8 cellular contexts compared by ENCODE assay signal in genomic region chr20:22333885-22334545, GRCh38.
DNase-seq lines count a peak whose midpoint lies in the region; ATAC-seq and TF ChIP-seq lines count a peak whose summit lies in the region.

No MANE protein-coding gene starts in this region.

- TF ChIP-seq CTCF in BE2C (IDR thresholded peaks at IDR 0.05; ENCODE audit: low read depth, low read length) (peak; percentile 81), fibroblast of the aortic adventitia (IDR thresholded peaks at IDR 0.05; ENCODE audit: insufficient read depth, low read length) (peak; percentile 87), neural progenitor cell (IDR thresholded peaks at IDR 0.05) (peak; percentile 76)

- no peaks in the 10 kb centered on the region for H4K20me1 ChIP-seq in neural progenitor cell (ENCODE audit: low read depth)

- H3K9me3 ChIP-seq in BE2C = no peaks in the 10 kb centered on the region
- no peaks in the 10 kb centered on the region for H3K9me3 ChIP-seq in neural progenitor cell (ENCODE audit: low read depth)

- POLR2A ChIA-PET in activated CD4-positive, alpha-beta memory T cell treated with anti-CD3 and anti-CD28 coated beads for 36 hours (lab: Charles Lee) = no interaction called here

- no peak overlapping the region for H3K4me3 Mint-ChIP-seq in activated CD4-positive, alpha-beta memory T cell treated with anti-CD3 and anti-CD28 coated beads for 36 hours
- H3K4me3 Mint-ChIP-seq in neural progenitor cell = no peak overlapping the region
- no peak overlapping the region for H3K4me3 Mint-ChIP-seq in stimulated activated memory B cell treated with anti-CD40 and anti-IgM and Interleukin-4, amounts not matched to agents 10 μg/mL and 1 μg/mL and 100 μg/mL, for 72 hours

- no peak overlapping the region for H3K4me2 ChIP-seq in neural progenitor cell

- CTCF ChIA-PET in activated CD4-positive, alpha-beta memory T cell treated with anti-CD3 and anti-CD28 coated beads for 36 hours (lab: Charles Lee) = no interaction called here

- intact Hi-C loops in activated CD4-positive, alpha-beta memory T cell treated with anti-CD3 and anti-CD28 coated beads for 36 hours (cut with micrococcal nuclease) = loop anchor here (10.0 kb wide), 1 partner anchor 1011 kb away; no protein-coding TSS in a partner anchor

- ATAC-seq in GM18520 (IDR thresholded peaks at IDR 0.05; ENCODE audit: unreplicated experiment) (peak; percentile 77), HG03139 (IDR thresholded peaks at IDR 0.05; ENCODE audit: unreplicated experiment) (peak; percentile 87)
- ATAC-seq in stimulated activated memory B cell treated with anti-CD40 and anti-IgM and Interleukin-4, amounts not matched to agents 10 μg/mL and 1 μg/mL and 100 μg/mL, for 72 hours = no peak

- H3K36me3 ChIP-seq in BE2C (no peaks in the 10 kb centered on the region), neural progenitor cell (no peaks in the 10 kb centered on the region)

- H3K4me1 Mint-ChIP-seq in activated CD4-positive, alpha-beta memory T cell treated with anti-CD3 and anti-CD28 coated beads for 36 hours (ENCODE audit: low read depth) = no peaks in the 10 kb centered on the region
- no peaks in the 10 kb centered on the region for H3K4me1 Mint-ChIP-seq in neural progenitor cell
- no peaks in the 10 kb centered on the region for H3K4me1 Mint-ChIP-seq in stimulated activated memory B cell treated with anti-CD40 and anti-IgM and Interleukin-4, amounts not matched to agents 10 μg/mL and 1 μg/mL and 100 μg/mL, for 72 hours

- H3K9me3 Mint-ChIP-seq in activated CD4-positive, alpha-beta memory T cell treated with anti-CD3 and anti-CD28 coated beads for 36 hours = no peaks in the 10 kb centered on the region
- no peaks in the 10 kb centered on the region for H3K9me3 Mint-ChIP-seq in neural progenitor cell
- no peaks in the 10 kb centered on the region for H3K9me3 Mint-ChIP-seq in stimulated activated memory B cell treated with anti-CD40 and anti-IgM and Interleukin-4, amounts not matched to agents 10 μg/mL and 1 μg/mL and 100 μg/mL, for 72 hours

- H3K79me2 ChIP-seq in neural progenitor cell (ENCODE audit: low read depth) = no peaks in the 10 kb centered on the region

- H3K27me3 ChIP-seq in BE2C (no peaks in the 10 kb centered on the region), neural progenitor cell (peaks cover 93% of the 10 kb centered on the region)

- DNase-seq in BE2C (peak; percentile 63), NCI-H2196 treated with DMSO at 0.1 percent for 48 hours (lab: John Stamatoyannopoulos, UW; ENCODE audit: unreplicated experiment) (peak; percentile 61), fibroblast of the aortic adventitia (ENCODE audit: low read depth) (peak; percentile 76), neural progenitor cell (ENCODE audit: low spot score) (peak; percentile 83)
- DNase-seq in activated CD4-positive, alpha-beta memory T cell treated with anti-CD3 and anti-CD28 coated beads for 36 hours = peak; percentile 40

- H3K27ac ChIP-seq in neural progenitor cell = no peak overlapping the region

- H3K4me3 ChIP-seq in BE2C (ENCODE audit: low read depth, low read length) (no peak overlapping the region), fibroblast of the aortic adventitia (ENCODE audit: low read depth, low read length) (no peak overlapping the region), neural progenitor cell (no peak overlapping the region)

- H3K36me3 Mint-ChIP-seq in activated CD4-positive, alpha-beta memory T cell treated with anti-CD3 and anti-CD28 coated beads for 36 hours = no peaks in the 10 kb centered on the region
- H3K36me3 Mint-ChIP-seq in neural progenitor cell = no peaks in the 10 kb centered on the region
- H3K36me3 Mint-ChIP-seq in stimulated activated memory B cell treated with anti-CD40 and anti-IgM and Interleukin-4, amounts not matched to agents 10 μg/mL and 1 μg/mL and 100 μg/mL, for 72 hours = no peaks in the 10 kb centered on the region

- no peak overlapping the region for H2AFZ ChIP-seq in neural progenitor cell (replicated peaks)

- no peak overlapping the region for H3K27ac Mint-ChIP-seq in activated CD4-positive, alpha-beta memory T cell treated with anti-CD3 and anti-CD28 coated beads for 36 hours
- H3K27ac Mint-ChIP-seq in neural progenitor cell = no peak overlapping the region
- no peak overlapping the region for H3K27ac Mint-ChIP-seq in stimulated activated memory B cell treated with anti-CD40 and anti-IgM and Interleukin-4, amounts not matched to agents 10 μg/mL and 1 μg/mL and 100 μg/mL, for 72 hours

- H3K27me3 Mint-ChIP-seq in activated CD4-positive, alpha-beta memory T cell treated with anti-CD3 and anti-CD28 coated beads for 36 hours = no peaks in the 10 kb centered on the region
- peaks cover 24% of the 10 kb centered on the region for H3K27me3 Mint-ChIP-seq in neural progenitor cell (ENCODE audit: insufficient read depth, low read depth)
- peaks cover 14% of the 10 kb centered on the region for H3K27me3 Mint-ChIP-seq in stimulated activated memory B cell treated with anti-CD40 and anti-IgM and Interleukin-4, amounts not matched to agents 10 μg/mL and 1 μg/mL and 100 μg/mL, for 72 hours

- H3K9ac ChIP-seq in neural progenitor cell = no peak overlapping the region

- no peaks in the 10 kb centered on the region for H3F3A ChIP-seq in neural progenitor cell (ENCODE audit: low read depth)

- H3K4me1 ChIP-seq in BE2C = no peaks in the 10 kb centered on the region
- H3K4me1 ChIP-seq in neural progenitor cell = no peaks in the 10 kb centered on the region
